In the genomic region with DNA sequence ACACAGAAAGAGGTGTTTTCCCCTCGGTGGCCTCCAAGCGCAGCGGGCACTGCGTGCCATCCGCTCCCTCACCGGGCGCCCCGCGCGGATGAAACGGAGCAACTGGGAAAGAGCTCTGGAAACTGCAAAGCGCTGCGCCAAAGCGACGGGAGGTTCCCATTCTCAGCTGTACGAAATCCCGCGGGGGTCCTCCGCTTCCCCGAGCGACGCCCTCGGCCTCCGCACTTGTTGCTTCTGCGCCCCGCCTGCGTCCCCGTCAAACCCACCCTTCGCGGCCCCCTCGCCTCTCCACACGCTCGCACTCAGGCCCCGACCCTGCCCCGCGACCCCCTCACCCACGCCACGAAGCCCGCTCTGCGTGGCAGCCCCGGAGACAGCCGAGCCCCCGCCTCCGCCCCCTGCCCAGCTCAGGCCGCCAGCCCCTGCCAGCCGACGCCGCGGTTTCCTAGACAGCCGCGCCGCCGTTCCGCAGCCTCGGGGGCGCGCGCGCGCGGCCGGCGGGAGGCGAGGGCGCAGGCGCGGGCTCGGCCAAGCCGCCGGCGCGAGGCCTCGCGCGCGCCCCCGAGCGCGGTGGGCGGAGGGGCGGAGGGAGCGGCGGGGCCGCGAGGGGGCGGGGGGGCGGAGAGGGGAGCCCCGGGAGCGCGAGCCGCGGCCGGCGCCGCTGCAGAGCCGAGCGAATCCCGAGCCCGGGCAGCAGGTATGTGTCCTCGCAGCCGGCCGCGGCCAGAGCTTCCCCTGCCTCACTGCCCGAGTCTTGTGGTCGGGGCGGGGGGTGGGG, we compare ENCODE assay signal across 9 cellular contexts. TPM values are rescaled to one million over a fixed set of nuclear protein-coding genes. Genes with fewer than 3 reads are reported as not detected.
A peak's percentile ranks its signal among the peaks of the same experiment; 100 is the strongest.
DNase-seq lines count a peak whose midpoint lies in the region; ATAC-seq and TF ChIP-seq lines count a peak whose summit lies in the region.
"Had no signal": no experiment of that assay in that cellular context is flagged by ENCODE, and none has a peak within 500 bp of the region (broad histone marks: within the 10 kb centered on the region; RNA-seq: fewer than 3 reads in every experiment).

A gene with protein sequence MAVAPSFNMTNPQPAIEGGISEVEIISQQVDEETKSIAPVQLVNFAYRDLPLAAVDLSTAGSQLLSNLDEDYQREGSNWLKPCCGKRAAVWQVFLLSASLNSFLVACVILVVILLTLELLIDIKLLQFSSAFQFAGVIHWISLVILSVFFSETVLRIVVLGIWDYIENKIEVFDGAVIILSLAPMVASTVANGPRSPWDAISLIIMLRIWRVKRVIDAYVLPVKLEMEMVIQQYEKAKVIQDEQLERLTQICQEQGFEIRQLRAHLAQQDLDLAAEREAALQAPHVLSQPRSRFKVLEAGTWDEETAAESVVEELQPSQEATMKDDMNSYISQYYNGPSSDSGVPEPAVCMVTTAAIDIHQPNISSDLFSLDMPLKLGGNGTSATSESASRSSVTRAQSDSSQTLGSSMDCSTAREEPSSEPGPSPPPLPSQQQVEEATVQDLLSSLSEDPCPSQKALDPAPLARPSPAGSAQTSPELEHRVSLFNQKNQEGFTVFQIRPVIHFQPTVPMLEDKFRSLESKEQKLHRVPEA (plus strand): TSS at position 666 of the 778 bp plus-strand sequence. CDS start 74,279 bp downstream, outside the sequence.

- under 1% methylated on average over 106 of the region's 106 CpGs for WGBS in thymus

- H3K27me3 Mint-ChIP-seq in activated B cell treated with CpG ODN at 0.5 μM for 24 hours, result peaks cover 25% of the 10 kb centered on the region

- DNase-seq in NCI-H1694 treated with DMSO at 0.1 percent for 48 hours (lab: John Stamatoyannopoulos, UW), result peak; percentile 5
- DNase-seq in NCI-H1694 (lab: John Stamatoyannopoulos, UW), result no peak
- no peak for DNase-seq in LNCaP clone FGC (ENCODE audit: low read depth)
- DNase-seq in activated B cell treated with CpG ODN at 0.5 μM for 24 hours, result peak; percentile 30
- DNase-seq in epithelial cell of esophagus (ENCODE audit: low read depth), result peak; percentile 47
- DNase-seq in midbrain (lab: John Stamatoyannopoulos, UW), result peak; percentile 28
- DNase-seq in GOT3 (lab: John Stamatoyannopoulos, UW), result no peak

- H3K4me3 Mint-ChIP-seq in activated B cell treated with CpG ODN at 0.5 μM for 24 hours, result peak within 1 kb of the TSS; percentile 79

- intact Hi-C loops in activated B cell treated with CpG ODN at 0.5 μM for 24 hours (cut with micrococcal nuclease), result loop anchor here (10.0 kb wide), 1 partner anchor 325 kb away; no protein-coding TSS in a partner anchor

- H3K27me3 ChIP-seq in thymus (ENCODE audit: control insufficient read depth, insufficient read depth), result peaks cover 50% of the 10 kb centered on the region

- H3K4me1 ChIP-seq in thymus (ENCODE audit: control insufficient read depth, insufficient read depth, low read length), result peaks cover 7% of the 10 kb centered on the region

- CTCF ChIA-PET in activated B cell treated with CpG ODN at 0.5 μM for 24 hours (lab: Charles Lee), result interaction anchor here (1.6 to 7.9 kb wide), 2 partner anchors 80 to 133 kb away, joined by 3 to 101 read pairs; no protein-coding TSS in a partner anchor

- POLR2A ChIA-PET in activated B cell treated with CpG ODN at 0.5 μM for 24 hours (lab: Charles Lee), result interaction anchor here (0.6 to 1.2 kb wide), 5 partner anchors 33 to 1588 kb away, joined by 3 to 5 read pairs (median 3); partner anchors contain the start of gene FBXO22

- no peaks in the 10 kb centered on the region for H3K9me3 Mint-ChIP-seq in activated B cell treated with CpG ODN at 0.5 μM for 24 hours

- peaks cover 46% of the 10 kb centered on the region for H3K4me1 Mint-ChIP-seq in activated B cell treated with CpG ODN at 0.5 μM for 24 hours

- peak; percentile 5 for ATAC-seq in activated B cell treated with CpG ODN at 0.5 μM for 24 hours (ENCODE audit: low read depth)

- peak within 1 kb of the TSS; percentile 61 for H3K4me3 ChIP-seq in LNCaP clone FGC (ENCODE audit: low read depth, low read length)
- H3K4me3 ChIP-seq in epithelial cell of esophagus (ENCODE audit: low read length), result peak within 1 kb of the TSS; percentile 57
- peak within 1 kb of the TSS; percentile 53 for H3K4me3 ChIP-seq in thymus (ENCODE audit: low read length)

- peak within 1 kb of the TSS; percentile 46 for H3K27ac Mint-ChIP-seq in activated B cell treated with CpG ODN at 0.5 μM for 24 hours

- H3K9me3 ChIP-seq in thymus (ENCODE audit: control insufficient read depth), result no peaks in the 10 kb centered on the region

- no peaks in the 10 kb centered on the region for H3K36me3 Mint-ChIP-seq in activated B cell treated with CpG ODN at 0.5 μM for 24 hours (ENCODE audit: low read depth)

- TF ChIP-seq CTCF in LNCaP clone FGC (IDR thresholded peaks at IDR 0.05; ENCODE audit: control insufficient read depth, extremely low read depth, insufficient read depth), result no peak
- TF ChIP-seq CTCF in activated B cell treated with CpG ODN at 0.5 μM for 24 hours (IDR thresholded peaks at IDR 0.05), result no peak
- TF ChIP-seq CTCF in epithelial cell of esophagus (IDR thresholded peaks at IDR 0.05; ENCODE audit: insufficient read depth, low read depth, low read length, missing control alignments), result no peak

- H3K36me3 ChIP-seq in thymus (ENCODE audit: control insufficient read depth, insufficient read depth), result no peaks in the 10 kb centered on the region

- H3K27ac ChIP-seq in thymus (ENCODE audit: low read depth), result no peak within 1 kb of the TSS
- H3K27ac ChIP-seq: C4-2B had no signal

RNA-seq across cellular contexts. Expression of the gene that starts here (rescaled TPM):
- 0.16 TPM in 1 of 2 replicates, not detected in the other for total RNA-seq in activated B cell treated with CpG ODN at 0.5 μM for 24 hours
- polyA plus RNA-seq in thymus, result 1.2 TPM

Comparison
In these comparisons a context has a peak if more than half of its experiments do, and no peak if none do; other contexts are left out.
1. DNase-seq: peak in NCI-H1694 treated with DMSO at 0.1 percent for 48 hours (single experiment), epithelial cell of esophagus (single experiment) and midbrain (single experiment); none in NCI-H1694 (single experiment), LNCaP clone FGC (single experiment) and GOT3 (single experiment).
2. Peak in DNase-seq and ATAC-seq in activated B cell treated with CpG ODN at 0.5 μM for 24 hours; RNA of the gene not detected or under 1 TPM.
3. Peak in every context shown above with its lines, with median percentiles within 50 percentile points of each other: H3K4me3 ChIP-seq.